In the genomic region with DNA sequence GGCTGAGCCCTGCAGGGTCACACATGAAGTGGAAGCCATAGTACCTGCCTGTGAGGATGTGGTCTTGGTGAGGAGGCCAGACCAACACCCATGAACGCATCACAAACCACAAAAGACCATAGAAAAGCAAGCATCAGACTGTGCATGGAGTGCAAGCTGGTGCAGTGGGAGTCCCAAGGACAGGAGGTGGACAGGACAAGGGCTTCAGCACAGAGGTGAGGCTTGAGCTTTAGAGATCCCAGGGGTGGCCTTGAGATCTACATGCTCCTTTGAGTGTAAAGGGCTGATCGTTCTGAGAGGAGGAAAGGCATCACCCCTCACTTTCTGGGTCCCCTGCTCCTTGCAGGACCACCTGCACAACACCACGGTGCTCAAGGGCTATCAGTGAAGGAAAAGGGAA, we compare ENCODE assay signal across 1 cellular context.
TF ChIP-seq lines count a peak whose summit lies in the region.

No MANE protein-coding gene starts in this region.

TF ChIP-seq in IMR-90, 13 proteins besides CTCF, POLR2A, EP300 and RAD21:
- no peak for TF ChIP-seq FOS (IDR thresholded peaks at IDR 0.05; ENCODE audit: low read depth, low read length)
- no peak for TF ChIP-seq RCOR1 (IDR thresholded peaks at IDR 0.05; ENCODE audit: insufficient replicate concordance, low read length)
- TF ChIP-seq, protein P1, sequence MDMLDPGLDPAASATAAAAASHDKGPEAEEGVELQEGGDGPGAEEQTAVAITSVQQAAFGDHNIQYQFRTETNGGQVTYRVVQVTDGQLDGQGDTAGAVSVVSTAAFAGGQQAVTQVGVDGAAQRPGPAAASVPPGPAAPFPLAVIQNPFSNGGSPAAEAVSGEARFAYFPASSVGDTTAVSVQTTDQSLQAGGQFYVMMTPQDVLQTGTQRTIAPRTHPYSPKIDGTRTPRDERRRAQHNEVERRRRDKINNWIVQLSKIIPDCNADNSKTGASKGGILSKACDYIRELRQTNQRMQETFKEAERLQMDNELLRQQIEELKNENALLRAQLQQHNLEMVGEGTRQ (IDR thresholded peaks at IDR 0.05; ENCODE audit: low read depth, low read length), result no peak
- no peak for TF ChIP-seq SMC3 (IDR thresholded peaks at IDR 0.05; ENCODE audit: low read depth, low read length)
- TF ChIP-seq MAFK (IDR thresholded peaks at IDR 0.05; ENCODE audit: low read depth, low read length), result no peak
- no peak for TF ChIP-seq MXI1 (IDR thresholded peaks at IDR 0.05; ENCODE audit: borderline replicate concordance, low read depth, low read length)
- TF ChIP-seq, protein P2, sequence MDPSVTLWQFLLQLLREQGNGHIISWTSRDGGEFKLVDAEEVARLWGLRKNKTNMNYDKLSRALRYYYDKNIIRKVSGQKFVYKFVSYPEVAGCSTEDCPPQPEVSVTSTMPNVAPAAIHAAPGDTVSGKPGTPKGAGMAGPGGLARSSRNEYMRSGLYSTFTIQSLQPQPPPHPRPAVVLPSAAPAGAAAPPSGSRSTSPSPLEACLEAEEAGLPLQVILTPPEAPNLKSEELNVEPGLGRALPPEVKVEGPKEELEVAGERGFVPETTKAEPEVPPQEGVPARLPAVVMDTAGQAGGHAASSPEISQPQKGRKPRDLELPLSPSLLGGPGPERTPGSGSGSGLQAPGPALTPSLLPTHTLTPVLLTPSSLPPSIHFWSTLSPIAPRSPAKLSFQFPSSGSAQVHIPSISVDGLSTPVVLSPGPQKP (IDR thresholded peaks at IDR 0.05; ENCODE audit: borderline replicate concordance, low read depth, low read length), result no peak
- TF ChIP-seq RFX5 (IDR thresholded peaks at IDR 0.05; ENCODE audit: low read depth, low read length), result no peak
- TF ChIP-seq CHD1 (IDR thresholded peaks at IDR 0.05; ENCODE audit: low read depth, low read length), result no peak
- no peak for TF ChIP-seq BHLHE40 (IDR thresholded peaks at IDR 0.05; ENCODE audit: low read depth, low read length)
